In genomic region chr18:42706029-42706608, GRCh38 we compare ENCODE assay signal across 16 cellular contexts.
DNase-seq lines count a peak whose midpoint lies in the region; ATAC-seq and TF ChIP-seq lines count a peak whose summit lies in the region.
"Had no signal": no experiment of that assay in that cellular context is flagged by ENCODE, and none has a peak within 500 bp of the region (broad histone marks: within the 10 kb centered on the region; RNA-seq: fewer than 3 reads in every experiment).

No MANE protein-coding gene starts in this region.

- no peak overlapping the region for H3K4me3 ChIP-seq in RWPE2 (ENCODE audit: severe bottlenecking)
- no peak overlapping the region for H3K4me3 ChIP-seq in tibial artery
- H3K4me3 ChIP-seq: gastrocnemius medialis, thoracic aorta had no signal

- DNase-seq in NCI-H1417 (lab: John Stamatoyannopoulos, UW) = peak in 2 of 3 experiments; percentile 54 to 88
- no peak for DNase-seq in RWPE2 (ENCODE audit: low spot score)
- no peak for DNase-seq in left colon
- DNase-seq in activated T-cell treated with anti-CD3 and anti-CD28 coated beads, Interleukin-2, amount 50 U/mL, for 1 hour = no peak
- DNase-seq in tibial artery = no peak
- DNase-seq in stimulated activated CD4-positive, alpha-beta T cell treated with anti-CD3 and anti-CD28 coated beads, Interleukin-2, amount 100 ng/mL, for 24 hours = no peak
- DNase-seq: activated CD8-positive, alpha-beta T cell treated with anti-CD3 and anti-CD28 coated beads for 36 hours; activated T-cell treated with anti-CD3 and anti-CD28 coated beads, Interleukin-2, amount 50 U/mL, for 72 hours; CD4-positive, alpha-beta memory T cell; DMS79; gastrocnemius medialis; retina had no signal

- no peaks in the 10 kb centered on the region for H3K36me3 ChIP-seq in RWPE2 (ENCODE audit: low read depth)
- H3K36me3 ChIP-seq in tibial artery = no peaks in the 10 kb centered on the region
- H3K36me3 ChIP-seq: gastrocnemius medialis, thoracic aorta, WERI-Rb-1 had no signal

- ATAC-seq in RWPE2 (ENCODE audit: low read depth) = peak; percentile 17; the same call in 2 of the 3 replicates
- peak; percentile 46 for ATAC-seq in left colon
- no peak for ATAC-seq in HG02759 (IDR thresholded peaks at IDR 0.05; ENCODE audit: unreplicated experiment)
- ATAC-seq: activated CD8-positive, alpha-beta T cell treated with anti-CD3 and anti-CD28 coated beads for 36 hours; activated T-cell treated with anti-CD3 and anti-CD28 coated beads, Interleukin-2, amount 50 U/mL, for 72 hours; gastrocnemius medialis had no signal

- H3K9me3 ChIP-seq in RWPE2 (ENCODE audit: severe bottlenecking) (no peaks in the 10 kb centered on the region), tibial artery (no peaks in the 10 kb centered on the region)
- H3K9me3 ChIP-seq: gastrocnemius medialis, thoracic aorta had no signal

- H3K27ac ChIP-seq in 22Rv1 (peak overlapping the region; percentile 93), RWPE2 (ENCODE audit: poor library complexity, severe bottlenecking) (no peak overlapping the region), tibial artery (no peak overlapping the region)
- H3K27ac ChIP-seq: gastrocnemius medialis, thoracic aorta, WERI-Rb-1 had no signal

- TF ChIP-seq CTCF in 22Rv1 (IDR thresholded peaks at IDR 0.05) (no peak), RWPE2 (IDR thresholded peaks at IDR 0.05; ENCODE audit: poor library complexity, severe bottlenecking) (no peak), tibial artery (IDR thresholded peaks at IDR 0.05) (no peak)

- H3K4me1 ChIP-seq in RWPE2 (ENCODE audit: insufficient read depth, poor library complexity, severe bottlenecking) (no peaks in the 10 kb centered on the region), tibial artery (no peaks in the 10 kb centered on the region)
- H3K4me1 ChIP-seq: gastrocnemius medialis had no signal

- intact Hi-C loops in left colon (cut with DNase I, micrococcal nuclease) = no loop called here
- intact Hi-C loops in tibial artery (cut with DNase I; ENCODE audit: low total_unique reads) = no loop called here

- H3K27me3 ChIP-seq in RWPE2 (ENCODE audit: insufficient read depth, poor library complexity, severe bottlenecking) (no peaks in the 10 kb centered on the region), tibial artery (no peaks in the 10 kb centered on the region)
- H3K27me3 ChIP-seq: gastrocnemius medialis had no signal

Comparison
In these comparisons a context has a peak if more than half of its experiments do, and no peak if none do; other contexts are left out.
1. DNase-seq: peak in NCI-H1417 (2 of 3); none in RWPE2 (single experiment), left colon (0 of 2), activated T-cell treated with anti-CD3 and anti-CD28 coated beads, Interleukin-2, amount 50 U/mL, for 1 hour (single experiment), tibial artery (0 of 2) and stimulated activated CD4-positive, alpha-beta T cell treated with anti-CD3 and anti-CD28 coated beads, Interleukin-2, amount 100 ng/mL, for 24 hours (0 of 2).